Comparison of ENCODE assay signal across 29 cellular contexts in the genomic region with DNA sequence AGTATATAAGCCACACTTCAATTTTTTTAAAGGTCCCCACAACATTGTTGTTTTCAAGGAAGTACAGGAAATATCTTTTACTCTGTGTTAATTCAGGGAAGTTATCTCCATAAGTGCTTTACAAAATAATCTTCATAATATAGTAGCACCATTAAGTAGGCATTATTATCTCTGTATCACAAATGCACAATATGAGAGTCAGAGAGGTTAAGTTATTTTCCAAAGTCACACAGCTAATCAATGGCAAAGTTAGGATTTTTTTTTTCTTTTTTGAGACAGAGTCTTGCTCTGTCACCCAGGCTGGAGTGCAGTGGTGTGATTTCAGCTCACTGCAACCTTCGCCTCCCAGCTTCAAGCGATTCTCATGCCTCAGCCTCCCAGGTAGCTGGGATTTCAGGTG.
"Had no signal": no experiment of that assay in that cellular context is flagged by ENCODE, and none has a peak within 500 bp of the region (broad histone marks: within the 10 kb centered on the region; RNA-seq: fewer than 3 reads in every experiment).

No MANE protein-coding gene starts in this region.

- H3K4me3 Mint-ChIP-seq: dendritic cell treated with granulocyte-macrophage colony-stimulating factor and Interleukin-4, amounts not matched to agents 40 ng/mL and 50 ng/mL, for 4 days; effector memory CD8-positive, alpha-beta T cell; endodermal cell had no signal

- H3K9me3 ChIP-seq: colonic mucosa, esophagus muscularis mucosa, esophagus squamous epithelium, gastrocnemius medialis, gastroesophageal sphincter had no signal

- H3K27ac ChIP-seq: colonic mucosa, coronary artery, dorsolateral prefrontal cortex, epithelial cell of prostate, esophagus muscularis mucosa, esophagus squamous epithelium, foreskin keratinocyte, gastrocnemius medialis, gastroesophageal sphincter, heart left ventricle, heart right ventricle had no signal

- H3K4me1 ChIP-seq: colonic mucosa, esophagus muscularis mucosa, esophagus squamous epithelium, foreskin keratinocyte, gastrocnemius medialis, gastroesophageal sphincter, heart left ventricle, heart right ventricle had no signal

- H3K36me3 ChIP-seq: colonic mucosa had no signal

- H3K27me3 ChIP-seq: colonic mucosa, dorsolateral prefrontal cortex, esophagus muscularis mucosa, esophagus squamous epithelium, gastrocnemius medialis, gastroesophageal sphincter, heart left ventricle, heart right ventricle had no signal

- FAIRE-seq: colon, endometrium, endothelial cell of umbilical vein, frontal cortex had no signal

- ATAC-seq: effector memory CD8-positive, alpha-beta T cell; esophagus mucosa; foreskin keratinocyte; gastrocnemius medialis; gastroesophageal sphincter; heart left ventricle; heart right ventricle had no signal

- DNase-seq: colonic mucosa; cortex of kidney; dermis blood vessel endothelial cell; dorsolateral prefrontal cortex; effector CD4-positive, alpha-beta T cell; effector CD8-positive, alpha-beta T cell; effector memory CD4-positive, alpha-beta T cell; effector memory CD8-positive, alpha-beta T cell; endodermal cell; erythroblast; esophagus squamous epithelium; foreskin fibroblast; foreskin keratinocyte; foreskin melanocyte; gastrocnemius medialis; glutamatergic neuron; head of caudate nucleus; heart left ventricle; heart right ventricle had no signal

- H3K4me3 ChIP-seq: colonic mucosa, coronary artery, dorsolateral prefrontal cortex, esophagus muscularis mucosa, esophagus squamous epithelium, gastrocnemius medialis, gastroesophageal sphincter, heart left ventricle, heart right ventricle had no signal

- H3K27ac Mint-ChIP-seq: dendritic cell treated with granulocyte-macrophage colony-stimulating factor and Interleukin-4, amounts not matched to agents 40 ng/mL and 50 ng/mL, for 4 days; effector memory CD8-positive, alpha-beta T cell; endodermal cell had no signal

- H3K27me3 Mint-ChIP-seq: dendritic cell treated with granulocyte-macrophage colony-stimulating factor and Interleukin-4, amounts not matched to agents 40 ng/mL and 50 ng/mL, for 4 days; effector memory CD8-positive, alpha-beta T cell had no signal
